In genomic region chr21:37531402-37532042, GRCh38 we compare ENCODE assay signal across 13 cellular contexts.
A peak's percentile ranks its signal among the peaks of the same experiment; 100 is the strongest.
DNase-seq lines count a peak whose midpoint lies in the region; ATAC-seq and TF ChIP-seq lines count a peak whose summit lies in the region.
"Had no signal": no experiment of that assay in that cellular context is flagged by ENCODE, and none has a peak within 500 bp of the region (broad histone marks: within the 10 kb centered on the region; RNA-seq: fewer than 3 reads in every experiment).

No MANE protein-coding gene starts in this region.

- BruUV-seq in MCF 10A (replicated peaks; lab: Mats Ljungman, UMichigan) (no TSS peak), mammary epithelial cell (replicated peaks; lab: Mats Ljungman, UMichigan) (no TSS peak)

- H2AFZ ChIP-seq in mammary epithelial cell (ENCODE audit: low read depth, low read length), result no peak overlapping the region

- peaks cover 6% of the 10 kb centered on the region for H3K36me3 Mint-ChIP-seq in MCF 10A (ENCODE audit: insufficient read depth, unreplicated experiment)

- H3K4me1 Mint-ChIP-seq in MCF 10A (ENCODE audit: insufficient read depth, unreplicated experiment), result peaks cover 29% of the 10 kb centered on the region

- peak; percentile 64 for ATAC-seq in aorta (ENCODE audit: low FRiP score)
- ATAC-seq: activated CD8-positive, alpha-beta T cell treated with anti-CD3 and anti-CD28 coated beads, Interleukin-2, amount 10 ng/mL, durations not matched to agents 7 days and 5 days; Panc1 had no signal

- H4K20me1 ChIP-seq in mammary epithelial cell (ENCODE audit: insufficient read depth, low read length), result no peaks in the 10 kb centered on the region

- H3K4me3 ChIP-seq in mammary epithelial cell (replicated peaks in 1 of 3; ENCODE audit: insufficient read depth in 1 of 3, low read depth in 2 of 3, low read length in 3 of 3), result no peak overlapping the region
- H3K4me3 ChIP-seq in fibroblast of the aortic adventitia (ENCODE audit: low read depth, low read length), result no peak overlapping the region
- H3K4me3 ChIP-seq in aorta (ENCODE audit: low read length in 2 of 2), result no peak overlapping the region

- H3K4me1 ChIP-seq in mammary epithelial cell (ENCODE audit: insufficient read depth, low read length) (peaks cover 18% of the 10 kb centered on the region), aorta (ENCODE audit: control insufficient read depth in 1 of 2, insufficient read depth in 2 of 2, low read length in 2 of 2) (peaks cover 0 to 2% of the 10 kb centered on the region in 2 donors)

- H3K27ac ChIP-seq in mammary epithelial cell (ENCODE audit: insufficient read depth, low read depth, low read length) (no peak overlapping the region), aorta (ENCODE audit: low read depth in 1 of 2, low read length in 2 of 2) (no peak overlapping the region)

- no peak overlapping the region for H3K4me2 ChIP-seq in mammary epithelial cell (ENCODE audit: insufficient read depth, low read depth, low read length)

- peak overlapping the region; percentile 63 for H3K27ac Mint-ChIP-seq in MCF 10A (ENCODE audit: low read depth, unreplicated experiment)
- H3K27ac Mint-ChIP-seq: activated CD8-positive, alpha-beta T cell treated with anti-CD3 and anti-CD28 coated beads, Interleukin-2, amount 10 ng/mL, durations not matched to agents 7 days and 5 days; natural killer cell had no signal

- 26% methylated on average over 9 of the region's 15 CpGs for WGBS in mammary epithelial cell (ENCODE audit: low coverage, missing lambda C conversion rate)
- 0 to 3% methylated on average over 15 of the region's 15 CpGs for WGBS in aorta, 2 donors

- CTCF ChIA-PET in MCF 10A (lab: Yijun Ruan, JAX) (interaction anchor here (0.6 to 1.1 kb wide), 3 partner anchors 11 to 114 kb away, joined by 3 read pairs; no protein-coding TSS in a partner anchor), mammary epithelial cell (lab: Charles Lee; ENCODE audit: low non-redundant PET) (no interaction called here)

- no peaks in the 10 kb centered on the region for H3K27me3 Mint-ChIP-seq in MCF 10A (ENCODE audit: insufficient read depth, unreplicated experiment)

- POLR2A ChIA-PET in MCF 10A (lab: Yijun Ruan, JAX), result interaction anchor here (0.9 kb wide), 1 partner anchor 32 kb away, joined by 4 read pairs; no protein-coding TSS in a partner anchor

- DNase-seq in MCF 10A (ENCODE audit: unreplicated experiment), result peak; percentile 20
- no peak for DNase-seq in mammary epithelial cell
- peak; percentile 12 for DNase-seq in fibroblast of the aortic adventitia (ENCODE audit: low read depth)
- peak; percentile 89 for DNase-seq in mesenteric fat pad (ENCODE audit: low spot score)
- DNase-seq in aorta, result peak; percentile 66 to 87
- DNase-seq in DMS53 treated with DMSO at 0.1 percent for 48 hours (lab: John Stamatoyannopoulos, UW; ENCODE audit: unreplicated experiment), result no peak
- no peak for DNase-seq in NOMO-1 treated with dmso at 0.1 percent for 144 hours (lab: John Stamatoyannopoulos, UW; ENCODE audit: unreplicated experiment)
- DNase-seq in NCI-H2081 (lab: John Stamatoyannopoulos, UW), result no peak
- DNase-seq: activated CD8-positive, alpha-beta T cell treated with anti-CD3 and anti-CD28 coated beads, Interleukin-2, amount 10 ng/mL, durations not matched to agents 7 days and 5 days; activated naive CD4-positive, alpha-beta T cell; natural killer cell; small intestine had no signal

- no peak for TF ChIP-seq CTCF in MCF 10A (IDR thresholded peaks at IDR 0.05; ENCODE audit: unreplicated experiment)
- no peak for TF ChIP-seq CTCF in mammary epithelial cell (conservative IDR thresholded peaks at IDR 0.05 in 1 of 2, IDR thresholded peaks at IDR 0.05 in 1 of 2; ENCODE audit: extremely low read depth in 1 of 2, insufficient read depth in 1 of 2, low read depth in 1 of 2, low read length in 2 of 2)
- no peak for TF ChIP-seq CTCF in fibroblast of the aortic adventitia (IDR thresholded peaks at IDR 0.05; ENCODE audit: insufficient read depth, low read length)

- H3K9me3 ChIP-seq in mammary epithelial cell (replicated peaks; ENCODE audit: insufficient read depth, low read length) (peaks cover 4% of the 10 kb centered on the region), aorta (ENCODE audit: control insufficient read depth, low read length) (no peaks in the 10 kb centered on the region)

- intact Hi-C loops in MCF 10A (cut with micrococcal nuclease) (no loop called here), mammary epithelial cell (cut with micrococcal nuclease) (no loop called here), aorta (cut with DNase I) (no loop called here)

- H3K27me3 ChIP-seq in mammary epithelial cell (ENCODE audit: insufficient read depth, low read length), result no peaks in the 10 kb centered on the region
- no peaks in the 10 kb centered on the region for H3K27me3 ChIP-seq in aorta (ENCODE audit: control insufficient read depth in 1 of 2, insufficient read depth in 2 of 2, low read length in 1 of 2)

- H3K36me3 ChIP-seq in mammary epithelial cell (ENCODE audit: insufficient read depth, low read length) (no peaks in the 10 kb centered on the region), aorta (ENCODE audit: control insufficient read depth in 1 of 2, insufficient read depth in 2 of 2, low read length in 1 of 2) (no peaks in the 10 kb centered on the region)

- H3K79me2 ChIP-seq in mammary epithelial cell (ENCODE audit: insufficient read depth, low read length), result no peaks in the 10 kb centered on the region

- peaks cover 4% of the 10 kb centered on the region for H3K9me3 Mint-ChIP-seq in MCF 10A (ENCODE audit: unreplicated experiment)

- dilution Hi-C loops in mammary epithelial cell (cut with HindIII; ENCODE audit: low sequenced_read_pairs), result no loop called here

- no peak overlapping the region for H3K9ac ChIP-seq in mammary epithelial cell (ENCODE audit: insufficient read depth, low read length)

- in situ Hi-C loops in mammary epithelial cell (cut with MboI; ENCODE audit: low sequenced_read_pairs in 2 of 2), result no loop called here

- H3K4me3 Mint-ChIP-seq in MCF 10A (ENCODE audit: unreplicated experiment), result no peak overlapping the region
- H3K4me3 Mint-ChIP-seq: activated CD8-positive, alpha-beta T cell treated with anti-CD3 and anti-CD28 coated beads, Interleukin-2, amount 10 ng/mL, durations not matched to agents 7 days and 5 days; natural killer cell had no signal

Comparison
In these comparisons a context has a peak if more than half of its experiments do, and no peak if none do; other contexts are left out.
1. DNase-seq: peak in MCF 10A (single experiment), fibroblast of the aortic adventitia (single experiment), mesenteric fat pad (single experiment) and aorta (2 of 2); none in mammary epithelial cell (single experiment), DMS53 treated with DMSO at 0.1 percent for 48 hours (single experiment), NOMO-1 treated with dmso at 0.1 percent for 144 hours (single experiment) and NCI-H2081 (0 of 2).